In the genomic region with DNA sequence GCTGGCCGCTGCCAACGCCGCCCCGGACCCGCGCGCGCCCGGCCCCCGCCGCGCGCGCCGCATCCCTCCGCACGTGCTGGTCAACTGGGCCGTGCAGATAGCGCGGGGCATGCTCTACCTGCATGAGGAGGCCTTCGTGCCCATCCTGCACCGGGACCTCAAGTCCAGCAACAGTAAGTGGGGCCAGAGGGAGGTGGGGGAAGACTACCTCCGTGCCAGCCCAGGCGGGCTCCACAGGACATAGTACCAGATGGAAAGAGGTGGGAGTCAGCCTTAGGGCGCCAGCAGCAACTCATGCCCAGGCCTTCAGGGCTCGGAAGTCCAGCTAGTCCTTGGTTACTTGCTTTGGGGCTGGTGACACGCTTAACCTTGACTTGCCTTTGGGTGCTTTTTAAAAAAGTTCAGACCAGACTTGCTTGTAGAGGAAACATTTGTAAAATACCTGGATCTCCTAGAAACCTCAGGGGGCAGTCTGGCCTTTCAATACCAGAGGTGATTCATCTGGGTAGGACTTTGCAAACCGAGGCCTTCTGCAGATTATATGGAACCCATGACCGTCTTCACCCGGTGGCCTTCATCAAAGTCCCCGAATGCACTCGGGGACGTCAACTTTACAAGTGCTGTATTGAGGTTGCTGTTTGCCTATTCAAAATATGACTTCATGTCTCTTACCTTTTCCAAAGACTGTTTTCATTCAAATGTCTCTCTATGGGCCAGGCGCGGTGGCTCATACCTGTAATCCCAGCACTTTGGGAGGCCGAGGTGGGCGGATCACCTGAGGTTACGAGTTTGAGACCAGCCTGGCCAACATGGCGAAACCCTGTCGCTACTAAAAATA, we compare ENCODE assay signal across 8 cellular contexts.
DNase-seq lines count a peak whose midpoint lies in the region; ATAC-seq and TF ChIP-seq lines count a peak whose summit lies in the region.

No MANE protein-coding gene starts in this region.

- TF ChIP-seq CTCF in VCaP (conservative IDR thresholded peaks at IDR 0.05) (no peak), foreskin fibroblast (IDR thresholded peaks at IDR 0.05; ENCODE audit: low read depth, low read length) (no peak)

- no peak for ATAC-seq in HG03442 (IDR thresholded peaks at IDR 0.05; ENCODE audit: unreplicated experiment)
- ATAC-seq in GM18858 (IDR thresholded peaks at IDR 0.05; ENCODE audit: unreplicated experiment): no peak
- ATAC-seq in HG02970 (IDR thresholded peaks at IDR 0.05; ENCODE audit: low FRiP score, unreplicated experiment): no peak

- H3K27ac ChIP-seq in VCaP: peak overlapping the region; percentile 94

- peak; percentile 0 for DNase-seq in activated effector memory CD4-positive, alpha-beta T cell treated with Interleukin-2 at 50 U/mL for 16 hours
- DNase-seq in activated effector memory CD4-positive, alpha-beta T cell treated with anti-CD3 and anti-CD28 coated beads, Interleukin-2, amount 50 U/mL, for 16 hours: no peak
- DNase-seq in foreskin fibroblast (no peak), retina (peak; percentile 47)

- H3K4me3 ChIP-seq in foreskin fibroblast (ENCODE audit: low read depth in 1 of 2, low read length in 2 of 2): peak overlapping the region; percentile 36 to 44

Comparison
In these comparisons a context has a peak if more than half of its experiments do, and no peak if none do; other contexts are left out.
1. DNase-seq: peak in activated effector memory CD4-positive, alpha-beta T cell treated with Interleukin-2 at 50 U/mL for 16 hours (single experiment) and retina (single experiment); none in activated effector memory CD4-positive, alpha-beta T cell treated with anti-CD3 and anti-CD28 coated beads, Interleukin-2, amount 50 U/mL, for 16 hours (single experiment) and foreskin fibroblast (0 of 2).